In the genomic region with DNA sequence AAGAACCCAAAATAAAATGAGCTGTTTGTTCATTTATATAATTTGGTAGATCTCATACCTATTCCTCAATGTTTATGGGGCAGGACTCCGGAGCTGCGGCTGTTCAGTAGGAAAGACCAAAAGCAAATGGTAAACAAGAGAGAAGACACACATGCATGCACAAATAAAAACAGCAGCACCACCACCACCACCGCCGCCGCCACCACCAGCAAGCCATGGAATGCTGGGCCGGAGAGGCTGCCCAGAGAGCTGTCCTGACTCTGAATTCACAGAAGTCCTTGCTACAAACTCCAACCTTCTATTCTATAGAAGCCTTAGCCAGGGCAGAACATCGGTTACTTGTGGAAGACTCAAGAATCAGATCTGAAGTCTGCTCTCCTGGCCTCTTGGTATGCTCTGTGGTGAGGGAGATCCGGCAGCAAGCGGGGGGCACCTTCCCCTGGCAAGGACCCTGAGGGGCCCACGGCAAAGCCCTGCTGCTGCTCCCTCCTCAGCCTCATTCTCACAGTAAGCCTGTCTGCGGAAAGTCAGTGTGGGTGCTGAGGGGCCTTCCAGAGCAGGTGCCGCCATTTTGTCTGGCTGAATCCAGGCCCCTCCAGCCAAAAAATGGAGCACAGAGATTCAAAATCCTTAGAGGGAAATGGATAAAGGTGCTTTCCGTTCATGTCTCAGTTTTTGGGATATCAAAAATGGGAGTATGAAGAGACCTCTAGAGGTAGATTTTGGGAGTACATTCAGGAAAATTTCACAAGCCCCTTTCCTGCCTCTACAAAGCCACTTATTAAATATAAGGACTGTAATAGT, we compare ENCODE assay signal across 8 cellular contexts. TPM values are rescaled to one million over a fixed set of nuclear protein-coding genes. Genes with fewer than 3 reads are reported as not detected.
A peak's percentile ranks its signal among the peaks of the same experiment; 100 is the strongest.
DNase-seq lines count a peak whose midpoint lies in the region; ATAC-seq, FAIRE-seq and TF ChIP-seq lines count a peak whose summit lies in the region.

No MANE protein-coding gene starts in this region.

- peaks cover 80% of the 10 kb centered on the region for H3K4me1 Mint-ChIP-seq in activated naive CD4-positive, alpha-beta T cell treated with anti-CD3 and anti-CD28 coated beads, Interleukin-2, amount 10 ng/mL, durations not matched to agents 7 days and 5 days
- H3K4me1 Mint-ChIP-seq in osteocyte (ENCODE audit: unreplicated experiment): peaks cover 3% of the 10 kb centered on the region

- TF ChIP-seq POLR2A in H54 (IDR thresholded peaks at IDR 0.05; ENCODE audit: low read depth, low read length): no peak

- DNase-seq in activated naive CD4-positive, alpha-beta T cell treated with anti-CD3 and anti-CD28 coated beads, Interleukin-2, amount 10 ng/mL, durations not matched to agents 7 days and 5 days: no peak
- DNase-seq in activated naive CD4-positive, alpha-beta T cell treated with Interleukin-2 at 50 U/mL for 16 hours: no peak
- DNase-seq in NCI-H345 (lab: John Stamatoyannopoulos, UW): peak; percentile 46
- DNase-seq in cerebellum (ENCODE audit: low spot score): peak; percentile 60
- DNase-seq in osteocyte (ENCODE audit: extremely low spot score, unreplicated experiment): no peak
- DNase-seq in H54 (ENCODE audit: insufficient read length, low spot score): no peak

- H3K27ac Mint-ChIP-seq in activated naive CD4-positive, alpha-beta T cell treated with anti-CD3 and anti-CD28 coated beads, Interleukin-2, amount 10 ng/mL, durations not matched to agents 7 days and 5 days: peak overlapping the region; percentile 96
- H3K27ac Mint-ChIP-seq in osteocyte (ENCODE audit: unreplicated experiment): no peak overlapping the region

- H3K9me3 Mint-ChIP-seq in activated naive CD4-positive, alpha-beta T cell treated with anti-CD3 and anti-CD28 coated beads, Interleukin-2, amount 10 ng/mL, durations not matched to agents 7 days and 5 days: no peaks in the 10 kb centered on the region
- no peaks in the 10 kb centered on the region for H3K9me3 Mint-ChIP-seq in osteocyte (ENCODE audit: unreplicated experiment)

- peak; percentile 65 for TF ChIP-seq CTCF in osteocyte (IDR thresholded peaks at IDR 0.05)

- H3K4me3 Mint-ChIP-seq in activated naive CD4-positive, alpha-beta T cell treated with anti-CD3 and anti-CD28 coated beads, Interleukin-2, amount 10 ng/mL, durations not matched to agents 7 days and 5 days: no peak overlapping the region
- H3K4me3 Mint-ChIP-seq in osteocyte (ENCODE audit: unreplicated experiment): no peak overlapping the region

- H3K36me3 Mint-ChIP-seq in activated naive CD4-positive, alpha-beta T cell treated with anti-CD3 and anti-CD28 coated beads, Interleukin-2, amount 10 ng/mL, durations not matched to agents 7 days and 5 days: peaks cover 71% of the 10 kb centered on the region
- no peaks in the 10 kb centered on the region for H3K36me3 Mint-ChIP-seq in osteocyte (ENCODE audit: unreplicated experiment)

- CTCF ChIA-PET in activated naive CD4-positive, alpha-beta T cell treated with anti-CD3 and anti-CD28 coated beads, Interleukin-2, amount 10 ng/mL, durations not matched to agents 7 days and 5 days (lab: Charles Lee): interaction anchor here (0.6 to 7.7 kb wide), 4 partner anchors 21 to 226 kb away, joined by 3 to 46 read pairs (median 4); no protein-coding TSS in a partner anchor

- ATAC-seq in HG03175 (IDR thresholded peaks at IDR 0.05; ENCODE audit: unreplicated experiment): no peak
- no peak for ATAC-seq in HG03196 (IDR thresholded peaks at IDR 0.05; ENCODE audit: unreplicated experiment)

- no peak for FAIRE-seq in H54 (lab: Jason Lieb, UNC)

- no peaks in the 10 kb centered on the region for H3K27me3 Mint-ChIP-seq in activated naive CD4-positive, alpha-beta T cell treated with anti-CD3 and anti-CD28 coated beads, Interleukin-2, amount 10 ng/mL, durations not matched to agents 7 days and 5 days
- H3K27me3 Mint-ChIP-seq in osteocyte (ENCODE audit: unreplicated experiment): no peaks in the 10 kb centered on the region

RNA-seq across cellular contexts. Expression of gene FOXJ1, which starts 6.4 kb away (rescaled TPM):
- total RNA-seq in cerebellum (7.8 TPM), osteocyte (0.13 TPM in 2 replicates)

RNA-seq across cellular contexts. Expression of gene EXOC7, which starts 43.8 kb away (rescaled TPM):
- 103 TPM for total RNA-seq in cerebellum
- total RNA-seq in osteocyte: 158 and 164 TPM in 2 replicates

Comparison
In these comparisons a context has a peak if more than half of its experiments do, and no peak if none do; other contexts are left out.
1. DNase-seq: peak in NCI-H345 (single experiment) and cerebellum (single experiment); none in activated naive CD4-positive, alpha-beta T cell treated with anti-CD3 and anti-CD28 coated beads, Interleukin-2, amount 10 ng/mL, durations not matched to agents 7 days and 5 days (single experiment), activated naive CD4-positive, alpha-beta T cell treated with Interleukin-2 at 50 U/mL for 16 hours (single experiment), osteocyte (single experiment) and H54 (single experiment).